Comparison of ENCODE assay signal across 8 cellular contexts in genomic region chr9:135961277-135961705, GRCh38. TPM values are rescaled to one million over a fixed set of nuclear protein-coding genes. Genes with fewer than 3 reads are reported as not detected.
A peak's percentile ranks its signal among the peaks of the same experiment; 100 is the strongest.
DNase-seq lines count a peak whose midpoint lies in the region; ATAC-seq and TF ChIP-seq lines count a peak whose summit lies in the region.

A gene with protein sequence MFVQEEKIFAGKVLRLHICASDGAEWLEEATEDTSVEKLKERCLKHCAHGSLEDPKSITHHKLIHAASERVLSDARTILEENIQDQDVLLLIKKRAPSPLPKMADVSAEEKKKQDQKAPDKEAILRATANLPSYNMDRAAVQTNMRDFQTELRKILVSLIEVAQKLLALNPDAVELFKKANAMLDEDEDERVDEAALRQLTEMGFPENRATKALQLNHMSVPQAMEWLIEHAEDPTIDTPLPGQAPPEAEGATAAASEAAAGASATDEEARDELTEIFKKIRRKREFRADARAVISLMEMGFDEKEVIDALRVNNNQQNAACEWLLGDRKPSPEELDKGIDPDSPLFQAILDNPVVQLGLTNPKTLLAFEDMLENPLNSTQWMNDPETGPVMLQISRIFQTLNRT (minus strand): TSS chr9:135961373. CDS start chr9:135961162, 211 bp downstream.

- peak within 1 kb of the TSS; percentile 70 for H2AFZ ChIP-seq in OCI-LY7 (ENCODE audit: low read length)

- H3K27ac ChIP-seq in OCI-LY7 (ENCODE audit: low read depth, low read length, poor library complexity, severe bottlenecking) = peak within 1 kb of the TSS; percentile 9

- no peaks in the 10 kb centered on the region for H3K9me2 ChIP-seq in OCI-LY7 (ENCODE audit: insufficient read depth, low read length)

- H3K4me3 Mint-ChIP-seq in IgD-negative memory B cell = peak within 1 kb of the TSS; percentile 84 to 93 (median 92)

- H3K27me3 Mint-ChIP-seq in IgD-negative memory B cell = peaks cover 2% of the 10 kb centered on the region

- H3K27ac Mint-ChIP-seq in IgD-negative memory B cell = peak within 1 kb of the TSS; percentile 82 to 83 (median 83)

- DNase-seq in D341Med (ENCODE audit: low spot score) (peak; percentile 99), OCI-LY7 (ENCODE audit: low spot score) (peak; percentile 97), activated T-cell treated with anti-CD3 and anti-CD28 coated beads for 24 hours (ENCODE audit: low read depth) (peak; percentile 95), epithelial cell of esophagus (ENCODE audit: low read depth) (peak; percentile 97)
- peak; percentile 92 to 93 for DNase-seq in stimulated activated CD8-positive, alpha-beta memory T cell treated with anti-CD3 and anti-CD28 coated beads, Interleukin-2, amount 100 ng/mL, for 48 hours (ENCODE audit: low read depth in 2 of 2)

- H3K4me3 ChIP-seq in OCI-LY7 (ENCODE audit: low read depth, low read length, poor library complexity, severe bottlenecking) (peak within 1 kb of the TSS; percentile 98), epithelial cell of esophagus (ENCODE audit: low read length) (peak within 1 kb of the TSS; percentile 83), mononuclear cell (ENCODE audit: low read length) (peak within 1 kb of the TSS; percentile 65)

- ATAC-seq in GM21529 (IDR thresholded peaks at IDR 0.05; ENCODE audit: unreplicated experiment) = peak; percentile 88

- peaks cover 37% of the 10 kb centered on the region for H3K79me2 ChIP-seq in OCI-LY7 (ENCODE audit: insufficient read depth, low read depth, low read length)

- peaks cover 11 to 12% (median 12%) of the 10 kb centered on the region in 3 donors for H3K4me1 Mint-ChIP-seq in IgD-negative memory B cell

- TF ChIP-seq CTCF in OCI-LY7 (conservative IDR thresholded peaks at IDR 0.05; ENCODE audit: low read length) (0 out of 2 replicates have a peak, but pooled peaks have one; percentile 9), epithelial cell of esophagus (IDR thresholded peaks at IDR 0.05; ENCODE audit: insufficient read depth, low read depth, low read length, missing control alignments) (peak; percentile 22)

- H3K9me3 Mint-ChIP-seq in IgD-negative memory B cell = no peaks in the 10 kb centered on the region

- intact Hi-C loops in OCI-LY7 (cut with micrococcal nuclease; ENCODE audit: unreplicated experiment) = loop anchor here (1.0 to 10.0 kb wide), 3 partner anchors 51 to 158 kb away; partner anchors contain the start of gene TMEM250

- peak within 1 kb of the TSS; percentile 95 for H3K4me2 ChIP-seq in OCI-LY7 (ENCODE audit: low read length)

- H4K20me1 ChIP-seq in OCI-LY7 (ENCODE audit: insufficient read depth, low read length) = peaks cover 7% of the 10 kb centered on the region; the same call in 1 of the 2 replicates

- no peaks in the 10 kb centered on the region for H3K27me3 ChIP-seq in mononuclear cell (ENCODE audit: insufficient read depth, low read length)

- BruUV-seq in OCI-LY7 (replicated peaks; lab: Mats Ljungman, UMichigan) = no TSS peak

- no peaks in the 10 kb centered on the region for H3K36me3 Mint-ChIP-seq in IgD-negative memory B cell

- CTCF ChIA-PET in OCI-LY7 (lab: Charles Lee; ENCODE audit: unreplicated experiment) = no interaction called here

- peaks cover 8% of the 10 kb centered on the region; the same call in 1 of the 2 replicates for H3K36me3 ChIP-seq in OCI-LY7 (ENCODE audit: insufficient read depth, low read length)

- POLR2A ChIA-PET in OCI-LY7 (lab: Charles Lee) = no interaction called here

- H3K4me1 ChIP-seq in OCI-LY7 (ENCODE audit: insufficient read depth, low read length, poor library complexity, severe bottlenecking) = peaks cover 34% of the 10 kb centered on the region
- peaks cover 41% of the 10 kb centered on the region for H3K4me1 ChIP-seq in mononuclear cell (ENCODE audit: insufficient read depth, low read length)

- H3K9me3 ChIP-seq in OCI-LY7 (ENCODE audit: low read length) = no peaks in the 10 kb centered on the region
- H3K9me3 ChIP-seq in mononuclear cell (ENCODE audit: low read depth, low read length) = no peaks in the 10 kb centered on the region

RNA-seq across cellular contexts. Expression of the gene that starts here (rescaled TPM):
- 19.5 TPM for polyA plus RNA-seq in IgD-negative memory B cell
- total RNA-seq in OCI-LY7 (2014; rRNA removed; shearing (Covaris generic)) = 59.2 and 75.7 TPM in 2 replicates
- total RNA-seq in OCI-LY7 (2022) = 42.3 and 42.4 TPM in 2 replicates
- total RNA-seq in mononuclear cell = 19.3 TPM

Comparison
In these comparisons a context has a peak if more than half of its experiments do, and no peak if none do; other contexts are left out.
1. Peak in every context shown above with its lines: DNase-seq, ATAC-seq, H3K4me3 ChIP-seq and H3K27ac ChIP-seq.